In genomic region chr17:46741122-46741725, GRCh38 we compare ENCODE assay signal across 19 cellular contexts.
"Had no signal": no experiment of that assay in that cellular context is flagged by ENCODE, and none has a peak within 500 bp of the region (broad histone marks: within the 10 kb centered on the region; RNA-seq: fewer than 3 reads in every experiment).

No MANE protein-coding gene starts in this region.

- H3K9me3 Mint-ChIP-seq: activated naive CD4-positive, alpha-beta T cell treated with anti-CD3 and anti-CD28 coated beads, Interleukin-2, amount 50 U/mL, for 24 hours; memory B cell had no signal

- H3K27me3 ChIP-seq: adrenal gland, heart right ventricle, sigmoid colon, testis had no signal

- H3K36me3 ChIP-seq: adrenal gland, sigmoid colon had no signal

- H3K4me1 ChIP-seq: adrenal gland, testis had no signal

- H3K4me1 Mint-ChIP-seq: activated naive CD4-positive, alpha-beta T cell treated with anti-CD3 and anti-CD28 coated beads, Interleukin-2, amount 50 U/mL, for 24 hours had no signal

- H3K4me3 ChIP-seq: adrenal gland, coronary artery, heart right ventricle, sigmoid colon, testis had no signal

- H3K27ac ChIP-seq: adrenal gland, coronary artery, sigmoid colon, testis, WERI-Rb-1 had no signal

- DNase-seq: activated gamma-delta T cell treated with Interleukin-2 at 50 U/mL for 16 hours; activated T-cell treated with anti-CD3 and anti-CD28 coated beads, Interleukin-2, amount 50 U/mL, for 1 hour; adrenal gland; heart right ventricle; left colon; naive B cell; occipital lobe; retina; sigmoid colon; stimulated activated CD4-positive, alpha-beta T cell treated with anti-CD3 and anti-CD28 coated beads, Interleukin-2, amount 100 ng/mL, for 48 hours; stimulated activated CD8-positive, alpha-beta memory T cell treated with anti-CD3 and anti-CD28 coated beads, Interleukin-4, amount 100 ng/mL, for 48 hours; stimulated activated naive CD4-positive, alpha-beta T cell; testis; trophoblast cell; WERI-Rb-1 had no signal

- H3K4me3 Mint-ChIP-seq: activated naive CD4-positive, alpha-beta T cell treated with anti-CD3 and anti-CD28 coated beads, Interleukin-2, amount 50 U/mL, for 24 hours; memory B cell; naive B cell had no signal

- H3K9me3 ChIP-seq: adrenal gland, heart right ventricle, sigmoid colon, testis had no signal

- ATAC-seq: heart right ventricle, left colon had no signal

- H3K27ac Mint-ChIP-seq: activated naive CD4-positive, alpha-beta T cell treated with anti-CD3 and anti-CD28 coated beads, Interleukin-2, amount 50 U/mL, for 24 hours; memory B cell; progenitor cell of endocrine pancreas had no signal

- H3K27me3 Mint-ChIP-seq: activated naive CD4-positive, alpha-beta T cell treated with anti-CD3 and anti-CD28 coated beads, Interleukin-2, amount 50 U/mL, for 24 hours; memory B cell; naive B cell had no signal
